ENCODE assay signal across 1 cellular context in the genomic region with DNA sequence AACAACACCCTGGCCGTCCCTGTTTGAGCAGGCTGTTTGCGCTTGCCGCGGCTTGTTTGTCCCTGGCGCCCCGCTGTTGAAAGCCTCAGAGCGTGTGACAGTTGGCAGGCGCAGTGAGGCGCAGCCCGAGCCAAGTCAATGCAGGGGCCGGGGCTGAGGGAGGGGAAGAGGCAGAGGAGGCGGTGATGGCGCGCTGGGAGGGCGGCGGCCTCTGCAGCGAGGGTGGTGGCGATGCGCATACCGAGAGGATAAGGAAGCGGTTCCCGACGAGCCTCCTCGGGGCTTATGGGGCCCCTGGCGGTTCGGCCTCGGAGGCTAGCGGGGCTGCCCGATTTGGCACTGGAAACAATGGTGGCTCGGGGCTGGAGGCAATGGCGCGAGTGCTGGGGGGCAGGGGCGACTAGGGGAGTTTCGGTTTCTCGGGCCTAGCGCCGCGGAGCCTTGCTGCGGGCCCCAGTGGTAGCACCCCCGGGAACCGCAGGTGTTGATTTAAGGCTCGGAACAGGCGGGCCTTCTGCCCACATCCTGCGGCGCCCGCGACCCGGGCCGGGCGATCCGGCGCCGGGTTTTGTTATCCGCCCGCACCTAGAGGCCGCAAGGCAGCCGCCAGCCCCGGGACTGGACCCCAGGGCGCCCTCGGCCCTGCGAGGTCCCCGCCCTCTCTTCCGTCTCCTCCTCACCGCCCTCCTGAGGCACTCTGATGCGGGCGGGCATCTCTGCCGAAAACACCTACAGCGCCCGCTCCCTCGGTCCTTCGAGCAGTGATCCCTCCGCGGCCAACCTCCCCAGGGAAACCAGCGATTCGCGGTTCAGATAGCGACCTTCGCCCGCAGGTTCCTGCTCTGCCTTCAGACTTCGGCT.
A peak's percentile ranks its signal among the peaks of the same experiment; 100 is the strongest.
TF ChIP-seq lines count a peak whose summit lies in the region.

No MANE protein-coding gene starts in this region.

TF ChIP-seq in GM12878, 131 proteins besides CTCF, POLR2A, EP300 and RAD21 (continued from another document):
- TF ChIP-seq MTA3 (IDR thresholded peaks at IDR 0.05; ENCODE audit: borderline replicate concordance, low read length): no peak
- peak; percentile 94 for TF ChIP-seq YY1 (IDR thresholded peaks at IDR 0.05; ENCODE audit: low read depth, low read length)
- TF ChIP-seq, protein P1, sequence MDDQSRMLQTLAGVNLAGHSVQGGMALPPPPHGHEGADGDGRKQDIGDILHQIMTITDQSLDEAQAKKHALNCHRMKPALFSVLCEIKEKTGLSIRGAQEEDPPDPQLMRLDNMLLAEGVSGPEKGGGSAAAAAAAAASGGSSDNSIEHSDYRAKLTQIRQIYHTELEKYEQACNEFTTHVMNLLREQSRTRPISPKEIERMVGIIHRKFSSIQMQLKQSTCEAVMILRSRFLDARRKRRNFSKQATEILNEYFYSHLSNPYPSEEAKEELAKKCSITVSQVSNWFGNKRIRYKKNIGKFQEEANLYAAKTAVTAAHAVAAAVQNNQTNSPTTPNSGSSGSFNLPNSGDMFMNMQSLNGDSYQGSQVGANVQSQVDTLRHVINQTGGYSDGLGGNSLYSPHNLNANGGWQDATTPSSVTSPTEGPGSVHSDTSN (IDR thresholded peaks at IDR 0.05; ENCODE audit: insufficient replicate concordance, low read depth, low read length): peak; percentile 35
- TF ChIP-seq NR2C1 (IDR thresholded peaks at IDR 0.05): peak; percentile 37
- TF ChIP-seq, protein P2, sequence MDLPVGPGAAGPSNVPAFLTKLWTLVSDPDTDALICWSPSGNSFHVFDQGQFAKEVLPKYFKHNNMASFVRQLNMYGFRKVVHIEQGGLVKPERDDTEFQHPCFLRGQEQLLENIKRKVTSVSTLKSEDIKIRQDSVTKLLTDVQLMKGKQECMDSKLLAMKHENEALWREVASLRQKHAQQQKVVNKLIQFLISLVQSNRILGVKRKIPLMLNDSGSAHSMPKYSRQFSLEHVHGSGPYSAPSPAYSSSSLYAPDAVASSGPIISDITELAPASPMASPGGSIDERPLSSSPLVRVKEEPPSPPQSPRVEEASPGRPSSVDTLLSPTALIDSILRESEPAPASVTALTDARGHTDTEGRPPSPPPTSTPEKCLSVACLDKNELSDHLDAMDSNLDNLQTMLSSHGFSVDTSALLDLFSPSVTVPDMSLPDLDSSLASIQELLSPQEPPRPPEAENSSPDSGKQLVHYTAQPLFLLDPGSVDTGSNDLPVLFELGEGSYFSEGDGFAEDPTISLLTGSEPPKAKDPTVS (IDR thresholded peaks at IDR 0.05; ENCODE audit: low read depth, low read length): no peak
- TF ChIP-seq TBL1XR1 (IDR thresholded peaks at IDR 0.05; ENCODE audit: low read depth, low read length): peak; percentile 29; the same call in 1 of the 2 replicates
- peak; percentile 81; the same call in 1 of the 2 replicates for TF ChIP-seq MXI1 (IDR thresholded peaks at IDR 0.05; ENCODE audit: low read depth, low read length)
- TF ChIP-seq ASH2L (IDR thresholded peaks at IDR 0.05; ENCODE audit: borderline replicate concordance, low read depth): peak; percentile 68; the same call in 1 of the 2 replicates
- TF ChIP-seq, protein P3, sequence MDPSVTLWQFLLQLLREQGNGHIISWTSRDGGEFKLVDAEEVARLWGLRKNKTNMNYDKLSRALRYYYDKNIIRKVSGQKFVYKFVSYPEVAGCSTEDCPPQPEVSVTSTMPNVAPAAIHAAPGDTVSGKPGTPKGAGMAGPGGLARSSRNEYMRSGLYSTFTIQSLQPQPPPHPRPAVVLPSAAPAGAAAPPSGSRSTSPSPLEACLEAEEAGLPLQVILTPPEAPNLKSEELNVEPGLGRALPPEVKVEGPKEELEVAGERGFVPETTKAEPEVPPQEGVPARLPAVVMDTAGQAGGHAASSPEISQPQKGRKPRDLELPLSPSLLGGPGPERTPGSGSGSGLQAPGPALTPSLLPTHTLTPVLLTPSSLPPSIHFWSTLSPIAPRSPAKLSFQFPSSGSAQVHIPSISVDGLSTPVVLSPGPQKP (IDR thresholded peaks at IDR 0.05; ENCODE audit: low read depth, low read length): 0 out of 2 replicates have a peak, but pooled peaks have one; percentile 52
- no peak for TF ChIP-seq NFXL1 (IDR thresholded peaks at IDR 0.05; ENCODE audit: borderline replicate concordance)
- TF ChIP-seq MEF2A (IDR thresholded peaks at IDR 0.05; ENCODE audit: insufficient read depth, low read depth, low read length): peak; percentile 69; the same call in 1 of the 2 replicates
- TF ChIP-seq BACH1 (IDR thresholded peaks at IDR 0.05; ENCODE audit: borderline replicate concordance): peak; percentile 93
- TF ChIP-seq POLR2AphosphoS5 (IDR thresholded peaks at IDR 0.05; ENCODE audit: low read length): peak; percentile 81
- TF ChIP-seq WRNIP1 (IDR thresholded peaks at IDR 0.05; ENCODE audit: borderline replicate concordance, low read depth, low read length): no peak
- no peak for TF ChIP-seq EZH2 (IDR thresholded peaks at IDR 0.05; ENCODE audit: borderline replicate concordance, control insufficient read depth, low read depth, low read length)
- TF ChIP-seq, protein P4, sequence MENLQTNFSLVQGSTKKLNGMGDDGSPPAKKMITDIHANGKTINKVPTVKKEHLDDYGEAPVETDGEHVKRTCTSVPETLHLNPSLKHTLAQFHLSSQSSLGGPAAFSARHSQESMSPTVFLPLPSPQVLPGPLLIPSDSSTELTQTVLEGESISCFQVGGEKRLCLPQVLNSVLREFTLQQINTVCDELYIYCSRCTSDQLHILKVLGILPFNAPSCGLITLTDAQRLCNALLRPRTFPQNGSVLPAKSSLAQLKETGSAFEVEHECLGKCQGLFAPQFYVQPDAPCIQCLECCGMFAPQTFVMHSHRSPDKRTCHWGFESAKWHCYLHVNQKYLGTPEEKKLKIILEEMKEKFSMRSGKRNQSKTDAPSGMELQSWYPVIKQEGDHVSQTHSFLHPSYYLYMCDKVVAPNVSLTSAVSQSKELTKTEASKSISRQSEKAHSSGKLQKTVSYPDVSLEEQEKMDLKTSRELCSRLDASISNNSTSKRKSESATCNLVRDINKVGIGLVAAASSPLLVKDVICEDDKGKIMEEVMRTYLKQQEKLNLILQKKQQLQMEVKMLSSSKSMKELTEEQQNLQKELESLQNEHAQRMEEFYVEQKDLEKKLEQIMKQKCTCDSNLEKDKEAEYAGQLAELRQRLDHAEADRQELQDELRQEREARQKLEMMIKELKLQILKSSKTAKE (IDR thresholded peaks at IDR 0.05; ENCODE audit: low read depth, poor library complexity, severe bottlenecking): no peak
